Comparison of ENCODE assay signal across 21 cellular contexts in the genomic region with DNA sequence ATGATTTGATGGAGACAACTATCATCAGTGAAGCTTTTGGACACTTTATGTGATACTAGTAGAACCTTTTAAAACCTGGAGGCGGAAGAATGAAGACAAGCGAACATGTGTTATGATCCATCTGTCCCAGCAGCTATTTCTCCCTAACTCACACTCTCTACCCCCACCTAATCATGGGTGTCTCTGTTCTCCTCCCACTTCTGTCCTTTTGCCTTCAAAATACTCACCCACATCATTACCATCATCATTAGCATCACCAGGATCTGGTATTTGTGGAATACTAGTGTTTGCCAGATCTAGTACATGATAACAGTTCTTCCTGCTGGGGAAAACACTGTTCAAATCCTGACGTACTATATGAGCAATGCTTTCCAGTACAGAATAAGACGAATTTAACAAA.
DNase-seq lines count a peak whose midpoint lies in the region; ATAC-seq, FAIRE-seq and TF ChIP-seq lines count a peak whose summit lies in the region.
"Had no signal": no experiment of that assay in that cellular context is flagged by ENCODE, and none has a peak within 500 bp of the region (broad histone marks: within the 10 kb centered on the region; RNA-seq: fewer than 3 reads in every experiment).

No MANE protein-coding gene starts in this region.

- WGBS in mesodermal cell (ENCODE audit: insufficient coverage in 2 of 2), 2 experiments, result 83 to 100% methylated on average over 2 of the region's 4 CpGs

- CTCF ChIA-PET in activated naive CD4-positive, alpha-beta T cell treated with anti-CD3 and anti-CD28 coated beads for 36 hours (lab: Charles Lee), result interaction anchor here (0.5 kb wide), 1 partner anchor 628 kb away, joined by 4 read pairs; no protein-coding TSS in a partner anchor

- H3K27ac ChIP-seq in mesodermal cell (ENCODE audit: low read depth, low read length, severe bottlenecking), result peak overlapping the region; percentile 77
- H3K27ac ChIP-seq: BLaER1 treated with 17β-estradiol and CSF1 and Interleukin-3, amounts not matched to agents 10 nM and 100 nM had no signal

- peak; percentile 5 for FAIRE-seq in GM12891 (lab: Jason Lieb, UNC)
- FAIRE-seq: D721Med, GM12878, GM18507 had no signal

- no peak for TF ChIP-seq POLR2A in GM12891 (IDR thresholded peaks at IDR 0.05; ENCODE audit: low read depth, low read length)

- H3K27me3 Mint-ChIP-seq in activated naive CD4-positive, alpha-beta T cell treated with anti-CD3 and anti-CD28 coated beads for 36 hours (ENCODE audit: low read depth), result peaks cover 7% of the 10 kb centered on the region
- H3K27me3 Mint-ChIP-seq: CD8-positive, alpha-beta memory T cell had no signal

- no peak overlapping the region for H3K27ac Mint-ChIP-seq in activated naive CD4-positive, alpha-beta T cell treated with anti-CD3 and anti-CD28 coated beads for 36 hours
- H3K27ac Mint-ChIP-seq: CD14-positive monocyte; CD4-positive, alpha-beta T cell; CD8-positive, alpha-beta memory T cell; GM23338 had no signal

- no peak for TF ChIP-seq CTCF in mucosa of descending colon (IDR thresholded peaks at IDR 0.05)

- no peak for DNase-seq in GM12891 (ENCODE audit: insufficient read length, low spot score)
- DNase-seq in astrocyte of the hippocampus (ENCODE audit: low read depth, low spot score), result peak; percentile 41
- DNase-seq in mucosa of descending colon, result no peak
- DNase-seq in posterior cingulate gyrus, result no peak
- no peak for DNase-seq in activated naive CD4-positive, alpha-beta T cell treated with anti-CD3 and anti-CD28 coated beads for 36 hours
- DNase-seq: BE2C; CD4-positive, alpha-beta T cell; CD8-positive, alpha-beta memory T cell; DMS 273 treated with DMSO at 0.1 percent for 48 hours; DMS79; EL; GDM1; H9 had no signal

- H3K36me3 ChIP-seq in mesodermal cell (ENCODE audit: control insufficient read depth, insufficient read depth, low read length) (peaks cover 8% of the 10 kb centered on the region), mucosa of descending colon (ENCODE audit: low read depth) (no peaks in the 10 kb centered on the region)
- H3K36me3 ChIP-seq: BE2C had no signal

- no peaks in the 10 kb centered on the region for H3K4me1 Mint-ChIP-seq in activated naive CD4-positive, alpha-beta T cell treated with anti-CD3 and anti-CD28 coated beads for 36 hours (ENCODE audit: low read depth)
- H3K4me1 Mint-ChIP-seq: CD14-positive monocyte; CD8-positive, alpha-beta memory T cell had no signal

- peaks cover 25% of the 10 kb centered on the region for H3K4me1 ChIP-seq in mesodermal cell (ENCODE audit: control insufficient read depth, insufficient read depth, low read length, poor library complexity, severe bottlenecking)
- no peaks in the 10 kb centered on the region for H3K4me1 ChIP-seq in mucosa of descending colon (ENCODE audit: low read depth)
- H3K4me1 ChIP-seq: BE2C had no signal

- intact Hi-C loops in mucosa of descending colon (cut with DNase I, micrococcal nuclease) (no loop called here), posterior cingulate gyrus (cut with DNase I) (no loop called here)
- intact Hi-C loops in activated naive CD4-positive, alpha-beta T cell treated with anti-CD3 and anti-CD28 coated beads for 36 hours (cut with micrococcal nuclease), result no loop called here

- no peaks in the 10 kb centered on the region for H3K36me3 Mint-ChIP-seq in activated naive CD4-positive, alpha-beta T cell treated with anti-CD3 and anti-CD28 coated beads for 36 hours (ENCODE audit: low read depth)
- H3K36me3 Mint-ChIP-seq: CD14-positive monocyte; CD8-positive, alpha-beta memory T cell had no signal

- H3K9me3 Mint-ChIP-seq in activated naive CD4-positive, alpha-beta T cell treated with anti-CD3 and anti-CD28 coated beads for 36 hours, result no peaks in the 10 kb centered on the region
- H3K9me3 Mint-ChIP-seq: CD4-positive, alpha-beta T cell; GM23338; H9 had no signal

- H3K4me3 ChIP-seq in mesodermal cell (ENCODE audit: extremely low read depth, insufficient read depth, low read length, poor library complexity, severe bottlenecking), result no peak overlapping the region
- no peak overlapping the region for H3K4me3 ChIP-seq in mucosa of descending colon
- H3K4me3 ChIP-seq: BLaER1 treated with 17β-estradiol and CSF1 and Interleukin-3, amounts not matched to agents 10 nM and 100 nM; GM12878; GM23338 had no signal

- H3K9me3 ChIP-seq in mesodermal cell (ENCODE audit: control insufficient read depth, low read length), result no peaks in the 10 kb centered on the region
- H3K9me3 ChIP-seq in mucosa of descending colon, result no peaks in the 10 kb centered on the region
- H3K9me3 ChIP-seq: BE2C had no signal

- H3K4me3 Mint-ChIP-seq in activated naive CD4-positive, alpha-beta T cell treated with anti-CD3 and anti-CD28 coated beads for 36 hours, result no peak overlapping the region
- H3K4me3 Mint-ChIP-seq: CD14-positive monocyte; CD4-positive, alpha-beta T cell; CD8-positive, alpha-beta memory T cell; GM23338; H9 had no signal

- ATAC-seq in mucosa of descending colon, result no peak
- ATAC-seq in HG03565 (IDR thresholded peaks at IDR 0.05; ENCODE audit: unreplicated experiment), result no peak
- ATAC-seq: GM12878, GM23338 had no signal

TF ChIP-seq in GM12891, 5 proteins besides CTCF, POLR2A, EP300 and RAD21:
- TF ChIP-seq POU2F2 (IDR thresholded peaks at IDR 0.05; ENCODE audit: low read depth, low read length), result no peak
- TF ChIP-seq SPI1 (IDR thresholded peaks at IDR 0.05; ENCODE audit: low read depth, low read length), result no peak
- no peak for TF ChIP-seq TAF1 (IDR thresholded peaks at IDR 0.05; ENCODE audit: low read depth, low read length)
- no peak for TF ChIP-seq POLR2AphosphoS5 (IDR thresholded peaks at IDR 0.05; ENCODE audit: low read depth, low read length)
- no peak for TF ChIP-seq PAX5 (IDR thresholded peaks at IDR 0.05; ENCODE audit: insufficient read depth, low read length, severe bottlenecking)
